ENCODE assay signal across 1 cellular context in genomic region chr4:153579872-153580271, GRCh38.
TF ChIP-seq lines count a peak whose summit lies in the region.

No MANE protein-coding gene starts in this region.

TF ChIP-seq in GM23338, 12 proteins besides CTCF, POLR2A, EP300 and RAD21 (continued from another document):
- TF ChIP-seq ZNF462 (CRISPR knock-in tag; IDR thresholded peaks at IDR 0.05) (no peak), ZNF331 (CRISPR knock-in tag; IDR thresholded peaks at IDR 0.05; ENCODE audit: low read depth) (no peak), ETS1 (IDR thresholded peaks at IDR 0.05) (no peak), EZH2 (IDR thresholded peaks at IDR 0.05; ENCODE audit: low read depth, unreplicated experiment) (no peak), NANOG (IDR thresholded peaks at IDR 0.05; ENCODE audit: borderline replicate concordance) (no peak), POLR2AphosphoS5 (IDR thresholded peaks at IDR 0.05; ENCODE audit: low read depth) (no peak), ZNF114 (CRISPR knock-in tag; IDR thresholded peaks at IDR 0.05) (no peak), STAT1 (IDR thresholded peaks at IDR 0.05; ENCODE audit: unreplicated experiment) (no peak), REST (IDR thresholded peaks at IDR 0.05; ENCODE audit: unreplicated experiment) (no peak), EZH2phosphoT487 (IDR thresholded peaks at IDR 0.05; ENCODE audit: unreplicated experiment) (no peak), JUNB (IDR thresholded peaks at IDR 0.05; ENCODE audit: unreplicated experiment) (no peak)
TF ChIP-seq in GM23338: peak in this region for 0.
